In the genomic region with DNA sequence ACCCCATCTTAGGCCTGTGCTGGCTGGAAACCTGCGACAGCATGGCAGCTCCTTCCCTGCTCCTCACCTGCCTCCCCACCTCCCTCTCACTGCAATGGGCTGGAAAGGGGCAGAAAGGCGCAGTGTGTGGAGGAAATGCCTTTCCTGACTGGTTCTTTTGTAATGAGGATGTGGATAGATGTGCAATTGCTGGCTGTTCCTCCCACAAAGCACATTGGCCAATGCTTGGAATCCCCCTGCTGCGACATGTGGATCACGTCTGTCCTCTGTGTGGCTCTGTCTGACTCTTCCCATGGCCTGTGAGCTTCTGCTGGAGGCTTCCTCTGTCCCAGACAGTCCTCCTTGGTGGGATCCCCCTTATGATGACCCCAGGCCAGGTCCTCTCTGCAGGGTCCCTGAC, we compare ENCODE assay signal across 17 cellular contexts.
"Had no signal": no experiment of that assay in that cellular context is flagged by ENCODE, and none has a peak within 500 bp of the region (broad histone marks: within the 10 kb centered on the region; RNA-seq: fewer than 3 reads in every experiment).

No MANE protein-coding gene starts in this region.

- H3K27me3 ChIP-seq: hepatocyte had no signal

- DNase-seq: activated CD4-positive, alpha-beta T cell treated with anti-CD3 and anti-CD28 coated beads for 48 hours; activated effector memory CD4-positive, alpha-beta T cell treated with Interleukin-2 at 50 U/mL for 16 hours; activated T-cell treated with anti-CD3 and anti-CD28 coated beads, Interleukin-2, amount 50 U/mL, for 1 hour; effector memory CD8-positive, alpha-beta T cell; kidney glomerular epithelial cell; lower lobe of right lung; naive thymus-derived CD8-positive, alpha-beta T cell; nucleus accumbens; psoas muscle; stimulated activated CD4-positive, alpha-beta T cell treated with anti-CD3 and anti-CD28 coated beads, Interleukin-2, amount 100 ng/mL, for 24 hours; stimulated activated naive CD4-positive, alpha-beta T cell; substantia nigra had no signal

- H3K79me2 ChIP-seq: hepatocyte had no signal

- H3K27me3 Mint-ChIP-seq: activated naive CD4-positive, alpha-beta T cell treated with anti-CD3 and anti-CD28 coated beads, Interleukin-2, amount 50 U/mL, for 24 hours; dendritic cell treated with granulocyte-macrophage colony-stimulating factor and Interleukin-4, amounts not matched to agents 40 ng/mL and 50 ng/mL, for 4 days; effector memory CD8-positive, alpha-beta T cell; naive thymus-derived CD8-positive, alpha-beta T cell; type B pancreatic cell had no signal

- H2AFZ ChIP-seq: hepatocyte had no signal

- H3K4me1 ChIP-seq: lower lobe of right lung, psoas muscle had no signal

- H3K27ac Mint-ChIP-seq: activated naive CD4-positive, alpha-beta T cell treated with anti-CD3 and anti-CD28 coated beads, Interleukin-2, amount 50 U/mL, for 24 hours; dendritic cell treated with granulocyte-macrophage colony-stimulating factor and Interleukin-4, amounts not matched to agents 40 ng/mL and 50 ng/mL, for 4 days; type B pancreatic cell had no signal

- H3K4me3 Mint-ChIP-seq: activated naive CD4-positive, alpha-beta T cell treated with anti-CD3 and anti-CD28 coated beads, Interleukin-2, amount 50 U/mL, for 24 hours; dendritic cell treated with granulocyte-macrophage colony-stimulating factor and Interleukin-4, amounts not matched to agents 40 ng/mL and 50 ng/mL, for 4 days; effector memory CD8-positive, alpha-beta T cell; type B pancreatic cell had no signal

- H3K27ac ChIP-seq: hepatocyte, lower lobe of right lung, psoas muscle had no signal

- H3K9me3 Mint-ChIP-seq: activated naive CD4-positive, alpha-beta T cell treated with anti-CD3 and anti-CD28 coated beads, Interleukin-2, amount 50 U/mL, for 24 hours had no signal

- ATAC-seq: effector memory CD8-positive, alpha-beta T cell; lower lobe of right lung; naive thymus-derived CD8-positive, alpha-beta T cell; psoas muscle; sciatic nerve had no signal

- H3K4me3 ChIP-seq: hepatocyte, lower lobe of right lung, psoas muscle had no signal

- H3K4me2 ChIP-seq: hepatocyte had no signal

- H3K36me3 ChIP-seq: lower lobe of right lung had no signal
